8 cellular contexts compared by ENCODE assay signal in the genomic region with DNA sequence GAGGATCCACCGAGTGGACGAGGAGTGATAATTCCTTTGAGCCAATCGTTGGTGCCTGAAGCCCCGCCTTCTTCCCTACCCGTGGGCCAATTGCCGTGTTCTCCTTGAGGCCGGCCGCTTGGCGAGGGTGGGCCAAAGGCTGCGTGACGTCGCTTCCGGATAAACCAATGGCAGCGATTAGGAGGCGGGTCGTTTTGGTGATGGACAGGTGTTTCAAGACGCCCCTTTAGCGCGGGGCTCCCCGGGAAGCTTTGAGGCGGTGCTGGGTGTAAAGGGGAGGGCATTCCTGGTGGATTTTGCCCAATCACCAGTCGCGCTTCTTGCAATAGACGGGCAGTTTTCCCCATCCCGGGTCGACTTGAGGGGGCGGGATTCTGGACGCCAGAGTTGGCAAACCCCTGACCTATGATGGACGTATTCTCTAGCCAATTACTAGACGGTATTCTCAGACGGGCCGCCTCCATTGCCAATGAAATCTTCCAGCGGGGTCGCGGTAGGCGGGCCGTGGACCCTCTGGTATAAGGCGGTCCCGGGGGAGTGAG. TPM values are rescaled to one million over a fixed set of nuclear protein-coding genes. Genes with fewer than 3 reads are reported as not detected.
DNase-seq lines count a peak whose midpoint lies in the region; ATAC-seq and TF ChIP-seq lines count a peak whose summit lies in the region.

No MANE protein-coding gene starts in this region.

- H3K27me3 Mint-ChIP-seq in natural killer cell treated with Interleukin-12 subunit alpha and Interleukin-12 subunit beta and Interleukin-15 and Interleukin-18, amount 100 ng/mL, for 72 hours, result no peaks in the 10 kb centered on the region

- H2AFZ ChIP-seq in DND-41 (ENCODE audit: low read depth, low read length) (peak overlapping the region; percentile 86), Loucy (ENCODE audit: low read length) (peak overlapping the region; percentile 96)

- no peaks in the 10 kb centered on the region for H3K9me3 Mint-ChIP-seq in natural killer cell treated with Interleukin-12 subunit alpha and Interleukin-12 subunit beta and Interleukin-15 and Interleukin-18, amount 100 ng/mL, for 72 hours

- no peaks in the 10 kb centered on the region for H3K9me2 ChIP-seq in Loucy (replicated peaks; ENCODE audit: low read depth, low read length)

- DNase-seq in DND-41 (peak; percentile 100), H7 (peak; percentile 98), RWPE2 (ENCODE audit: low spot score) (peak; percentile 98), fibroblast of the aortic adventitia (ENCODE audit: low read depth) (peak; percentile 100)
- DNase-seq in activated effector memory CD4-positive, alpha-beta T cell treated with anti-CD3 and anti-CD28 coated beads, Interleukin-2, amount 50 U/mL, for 16 hours, result peak; percentile 99
- DNase-seq in natural killer cell treated with Interleukin-12 subunit alpha and Interleukin-12 subunit beta and Interleukin-15 and Interleukin-18, amount 100 ng/mL, for 72 hours (ENCODE audit: low spot score), result peak; percentile 99
- peak; percentile 99 for DNase-seq in stimulated activated naive CD4-positive, alpha-beta T cell treated with Interleukin-2 at 50 U/mL for 16 hours (lab: John Stamatoyannopoulos, UW)

- H3K27ac ChIP-seq in DND-41 (ENCODE audit: low read length) (peak overlapping the region; percentile 96), RWPE2 (ENCODE audit: poor library complexity, severe bottlenecking) (peak overlapping the region; percentile 82)

- TF ChIP-seq CTCF in DND-41 (IDR thresholded peaks at IDR 0.05; ENCODE audit: borderline replicate concordance, extremely low read depth, low read length, poor library complexity, severe bottlenecking), result no peak
- TF ChIP-seq CTCF in Loucy (conservative IDR thresholded peaks at IDR 0.05; ENCODE audit: low read length), result no peak
- TF ChIP-seq CTCF in RWPE2 (IDR thresholded peaks at IDR 0.05; ENCODE audit: poor library complexity, severe bottlenecking), result no peak
- no peak for TF ChIP-seq CTCF in fibroblast of the aortic adventitia (IDR thresholded peaks at IDR 0.05; ENCODE audit: insufficient read depth, low read length)

- no peaks in the 10 kb centered on the region for H3K9me3 ChIP-seq in DND-41 (ENCODE audit: insufficient read depth, low read length, severe bottlenecking)
- H3K9me3 ChIP-seq in Loucy (ENCODE audit: insufficient read depth, low read depth, low read length), result no peaks in the 10 kb centered on the region
- no peaks in the 10 kb centered on the region for H3K9me3 ChIP-seq in RWPE2 (ENCODE audit: severe bottlenecking)

- no peaks in the 10 kb centered on the region for H3K36me3 Mint-ChIP-seq in natural killer cell treated with Interleukin-12 subunit alpha and Interleukin-12 subunit beta and Interleukin-15 and Interleukin-18, amount 100 ng/mL, for 72 hours

- H3K4me3 ChIP-seq in DND-41 (ENCODE audit: low read depth in 1 of 2, low read length in 2 of 2), result peak overlapping the region; percentile 83 to 91
- peak overlapping the region; percentile 100 for H3K4me3 ChIP-seq in H7 (ENCODE audit: insufficient read depth, low read depth, low read length)
- H3K4me3 ChIP-seq in Loucy (ENCODE audit: low read length, poor library complexity, severe bottlenecking), result peak overlapping the region; percentile 99
- H3K4me3 ChIP-seq in RWPE2 (ENCODE audit: severe bottlenecking), result peak overlapping the region; percentile 89
- peak overlapping the region; percentile 99 for H3K4me3 ChIP-seq in fibroblast of the aortic adventitia (ENCODE audit: low read depth, low read length)

- H3K4me1 ChIP-seq in DND-41 (ENCODE audit: insufficient read depth, low read length) (peaks cover 38% of the 10 kb centered on the region), Loucy (ENCODE audit: insufficient read depth, low read length, poor library complexity, severe bottlenecking) (peaks cover 28% of the 10 kb centered on the region), RWPE2 (ENCODE audit: insufficient read depth, poor library complexity, severe bottlenecking) (peaks cover 2% of the 10 kb centered on the region)

- H3K9ac ChIP-seq in DND-41 (ENCODE audit: low read depth, low read length) (peak overlapping the region; percentile 99), Loucy (ENCODE audit: low read depth, low read length, poor library complexity, severe bottlenecking) (peak overlapping the region; percentile 94)

- ATAC-seq in DND-41 (ENCODE audit: insufficient read depth, low read depth) (peak; percentile 82), RWPE2 (ENCODE audit: low read depth) (peak; percentile 77)
- ATAC-seq in natural killer cell treated with Interleukin-12 subunit alpha and Interleukin-12 subunit beta and Interleukin-15 and Interleukin-18, amount 100 ng/mL, for 72 hours, result peak; percentile 87 to 91

- peaks cover 44% of the 10 kb centered on the region for H3K79me2 ChIP-seq in DND-41 (ENCODE audit: insufficient read depth, low read length)
- peaks cover 43% of the 10 kb centered on the region for H3K79me2 ChIP-seq in Loucy (ENCODE audit: insufficient read depth, low read length)

- peaks cover 33% of the 10 kb centered on the region for H3K36me3 ChIP-seq in DND-41 (ENCODE audit: insufficient read depth, low read length)
- H3K36me3 ChIP-seq in H7 (replicated peaks; ENCODE audit: control insufficient read depth, insufficient read depth, low read length), result peaks cover 9% of the 10 kb centered on the region
- peaks cover 7% of the 10 kb centered on the region; the same call in 1 of the 2 replicates for H3K36me3 ChIP-seq in Loucy (ENCODE audit: insufficient read depth, low read length)
- peaks cover 20% of the 10 kb centered on the region for H3K36me3 ChIP-seq in RWPE2 (ENCODE audit: low read depth)

- no peaks in the 10 kb centered on the region for H3K27me3 ChIP-seq in DND-41 (ENCODE audit: insufficient read depth, low read length, poor library complexity)
- no peaks in the 10 kb centered on the region for H3K27me3 ChIP-seq in H7 (ENCODE audit: control insufficient read depth, insufficient read depth, low read length)
- H3K27me3 ChIP-seq in Loucy (ENCODE audit: insufficient read depth, low read length, poor library complexity, severe bottlenecking), result peaks cover 4% of the 10 kb centered on the region
- no peaks in the 10 kb centered on the region for H3K27me3 ChIP-seq in RWPE2 (ENCODE audit: insufficient read depth, poor library complexity, severe bottlenecking)

- H3K4me2 ChIP-seq in DND-41 (ENCODE audit: insufficient read depth, low read length), result peak overlapping the region; percentile 79
- H3K4me2 ChIP-seq in Loucy (ENCODE audit: low read depth, low read length, poor library complexity, severe bottlenecking), result peak overlapping the region; percentile 62

- H3K27ac Mint-ChIP-seq in natural killer cell treated with Interleukin-12 subunit alpha and Interleukin-12 subunit beta and Interleukin-15 and Interleukin-18, amount 100 ng/mL, for 72 hours, result peak overlapping the region; percentile 97 to 98

- peak overlapping the region; percentile 94 for H3K4me3 Mint-ChIP-seq in natural killer cell treated with Interleukin-12 subunit alpha and Interleukin-12 subunit beta and Interleukin-15 and Interleukin-18, amount 100 ng/mL, for 72 hours

- H4K20me1 ChIP-seq in DND-41 (ENCODE audit: insufficient read depth, low read length) (peaks cover 41% of the 10 kb centered on the region), Loucy (ENCODE audit: insufficient read depth, low read length, poor library complexity, severe bottlenecking) (peaks cover 38% of the 10 kb centered on the region)

- peaks cover 40 to 41% of the 10 kb centered on the region in 2 donors for H3K4me1 Mint-ChIP-seq in natural killer cell treated with Interleukin-12 subunit alpha and Interleukin-12 subunit beta and Interleukin-15 and Interleukin-18, amount 100 ng/mL, for 72 hours (ENCODE audit: low read depth in 2 of 2)

- H3F3A ChIP-seq in Loucy (ENCODE audit: low read depth), result peaks cover 3% of the 10 kb centered on the region; the same call in 1 of the 2 replicates

RNA-seq across cellular contexts. Expression of gene PRMT1, which starts 0.3 kb away (rescaled TPM):
- 690 and 848 TPM in 2 replicates for total RNA-seq in H7 (2014; rRNA removed; shearing (Covaris generic))
- total RNA-seq in fibroblast of the aortic adventitia (ENCODE audit: low replicate concordance), result 32.5 and 164 TPM in 2 replicates
- 100 to 1,000 TPM; 268 to 457 TPM for total RNA-seq in natural killer cell treated with Interleukin-12 subunit alpha and Interleukin-12 subunit beta and Interleukin-15 and Interleukin-18, amount 100 ng/mL, for 72 hours

RNA-seq across cellular contexts. Expression of gene BCL2L12, which starts 11.0 kb away (rescaled TPM):
- 34.3 and 42.5 TPM in 2 replicates for total RNA-seq in H7 (2014; rRNA removed; shearing (Covaris generic))
- 3.9 and 6.1 TPM in 2 replicates for total RNA-seq in fibroblast of the aortic adventitia (ENCODE audit: low replicate concordance)
- total RNA-seq in natural killer cell treated with Interleukin-12 subunit alpha and Interleukin-12 subunit beta and Interleukin-15 and Interleukin-18, amount 100 ng/mL, for 72 hours, result 10 to 100 TPM; 45.9 to 98.0 TPM

RNA-seq across cellular contexts. Expression of gene IRF3, which starts 11.1 kb away (rescaled TPM):
- total RNA-seq in H7 (2014; rRNA removed; shearing (Covaris generic)), result 107 and 108 TPM in 2 replicates
- total RNA-seq in fibroblast of the aortic adventitia (ENCODE audit: low replicate concordance), result 33.3 and 106 TPM in 2 replicates
- 100 to 1,000 TPM; 167 to 185 TPM for total RNA-seq in natural killer cell treated with Interleukin-12 subunit alpha and Interleukin-12 subunit beta and Interleukin-15 and Interleukin-18, amount 100 ng/mL, for 72 hours

RNA-seq across cellular contexts. Expression of gene ADM5, which starts 12.6 kb away (rescaled TPM):
- total RNA-seq in H7 (2014; rRNA removed; shearing (Covaris generic)), result 1.4 and 1.8 TPM in 2 replicates
- 0.33 and 0.63 TPM in 2 replicates for total RNA-seq in fibroblast of the aortic adventitia (ENCODE audit: low replicate concordance)
- total RNA-seq in natural killer cell treated with Interleukin-12 subunit alpha and Interleukin-12 subunit beta and Interleukin-15 and Interleukin-18, amount 100 ng/mL, for 72 hours, result 10 to 100 TPM in 1 of 2 donors, 1 to 10 TPM in 1; 5.7 to 18.5 TPM

RNA-seq across cellular contexts. Expression of gene CPT1C, which starts 14.2 kb away (rescaled TPM):
- total RNA-seq in H7 (2014; rRNA removed; shearing (Covaris generic)), result 25.8 and 28.9 TPM in 2 replicates
- 23.4 and 39.4 TPM in 2 replicates for total RNA-seq in fibroblast of the aortic adventitia (ENCODE audit: low replicate concordance)
- total RNA-seq in natural killer cell treated with Interleukin-12 subunit alpha and Interleukin-12 subunit beta and Interleukin-15 and Interleukin-18, amount 100 ng/mL, for 72 hours, result 1 to 10 TPM in 1 of 2 donors, under 1 TPM in 1; 0.52 to 2.7 TPM

Comparison
In these comparisons a context has a peak if more than half of its experiments do, and no peak if none do; other contexts are left out.
1. Peak in every context shown above with its lines: DNase-seq, ATAC-seq, H3K4me3 ChIP-seq and H3K27ac ChIP-seq.